Comparison of ENCODE assay signal across 1 cellular context in genomic region chr15:101189341-101189679, GRCh38.
TF ChIP-seq lines count a peak whose summit lies in the region.

No MANE protein-coding gene starts in this region.

TF ChIP-seq in IMR-90, 13 proteins besides CTCF, POLR2A, EP300 and RAD21 (continued from another document):
- no peak for TF ChIP-seq RCOR1 (IDR thresholded peaks at IDR 0.05; ENCODE audit: insufficient replicate concordance, low read length)
- no peak for TF ChIP-seq RFX5 (IDR thresholded peaks at IDR 0.05; ENCODE audit: low read depth, low read length)
